ENCODE assay signal across 18 cellular contexts in genomic region chrX:152932598-152933175, GRCh38.
"Had no signal": no experiment of that assay in that cellular context is flagged by ENCODE, and none has a peak within 500 bp of the region (broad histone marks: within the 10 kb centered on the region; RNA-seq: fewer than 3 reads in every experiment).

No MANE protein-coding gene starts in this region.

- H3K27me3 ChIP-seq: SJSA1 had no signal

- DNase-seq: KBM-7, MV-4-11, NCI-H1048, NCI-H1105 treated with DMSO at 0.1 percent for 48 hours, NCI-H1417 treated with DMSO at 0.1 percent for 48 hours, NCI-H146, NCI-H1694 treated with DMSO at 0.1 percent for 48 hours, NCI-H1930, NCI-H2081, NCI-H2107, NCI-H2227 treated with DMSO at 0.1 percent for 48 hours, NCI-H69, NCI-H774, Right ventricle myocardium superior, RPMI8226, SIG-M5 had no signal

- H3K4me1 ChIP-seq: SJSA1 had no signal

- H3K9me3 ChIP-seq: SJSA1 had no signal

- H3K27ac ChIP-seq: SJSA1, SK-N-MC had no signal

- H3K4me3 ChIP-seq: SJSA1, SK-N-MC had no signal

- H3K36me3 ChIP-seq: SJSA1 had no signal
